In genomic region chr7:68676789-68677535, GRCh38 we compare ENCODE assay signal across 17 cellular contexts.
A peak's percentile ranks its signal among the peaks of the same experiment; 100 is the strongest.
DNase-seq lines count a peak whose midpoint lies in the region; ATAC-seq, FAIRE-seq and TF ChIP-seq lines count a peak whose summit lies in the region.
"Had no signal": no experiment of that assay in that cellular context is flagged by ENCODE, and none has a peak within 500 bp of the region (broad histone marks: within the 10 kb centered on the region; RNA-seq: fewer than 3 reads in every experiment).

No MANE protein-coding gene starts in this region.

- no peak overlapping the region for H3K4me3 ChIP-seq in dorsolateral prefrontal cortex

- no peak for ATAC-seq in HG03432 (IDR thresholded peaks at IDR 0.05; ENCODE audit: unreplicated experiment)
- ATAC-seq: Panc1 had no signal

- FAIRE-seq in urothelium cell line (lab: Jason Lieb, UNC) = no peak

- peak in 3 of 56 donors; percentile 10 to 19 (median 10) for TF ChIP-seq CTCF in dorsolateral prefrontal cortex (IDR thresholded peaks at IDR 0.05 in 54 of 56, conservative IDR thresholded peaks at IDR 0.05 in 2 of 56; ENCODE audit: low read depth in 1 of 56, partially characterized antibody in 56 of 56)
- no peak for TF ChIP-seq CTCF in GM20000 (IDR thresholded peaks at IDR 0.05; ENCODE audit: extremely low read depth, missing control alignments)

- DNase-seq in Ammon's horn (ENCODE audit: low spot score) (peak; percentile 91), dorsolateral prefrontal cortex (peak; percentile 4 to 87 (median 76)), medulla oblongata (ENCODE audit: extremely low spot score) (peak; percentile 87), posterior cingulate gyrus (peak; percentile 42 to 96 (median 72)), AG08395 (ENCODE audit: low spot score) (no peak), GM20000 (ENCODE audit: low spot score) (no peak), urothelium cell line (ENCODE audit: low spot score) (no peak)
- DNase-seq: CD8-positive, alpha-beta memory T cell; HCEC 1CT; IMR-90; NCI-H1417; NCI-H2029; NCI-H2171 treated with DMSO at 0.1 percent for 48 hours; NCI-H774; SHP77 had no signal

- H3K27me3 ChIP-seq in dorsolateral prefrontal cortex = no peaks in the 10 kb centered on the region

- intact Hi-C loops in dorsolateral prefrontal cortex (cut with DNase I) = no loop called here
- intact Hi-C loops in posterior cingulate gyrus (cut with DNase I) = no loop called here

- peak overlapping the region in 5 of 59 donors; percentile 2 to 77 (median 11) for H3K27ac ChIP-seq in dorsolateral prefrontal cortex

Comparison
In these comparisons a context has a peak if more than half of its experiments do, and no peak if none do; other contexts are left out.
1. DNase-seq: peak in Ammon's horn (single experiment), dorsolateral prefrontal cortex (10 of 10), medulla oblongata (single experiment) and posterior cingulate gyrus (10 of 10); none in AG08395 (single experiment), GM20000 (single experiment) and urothelium cell line (single experiment).